Comparison of ENCODE assay signal across 12 cellular contexts in the genomic region with DNA sequence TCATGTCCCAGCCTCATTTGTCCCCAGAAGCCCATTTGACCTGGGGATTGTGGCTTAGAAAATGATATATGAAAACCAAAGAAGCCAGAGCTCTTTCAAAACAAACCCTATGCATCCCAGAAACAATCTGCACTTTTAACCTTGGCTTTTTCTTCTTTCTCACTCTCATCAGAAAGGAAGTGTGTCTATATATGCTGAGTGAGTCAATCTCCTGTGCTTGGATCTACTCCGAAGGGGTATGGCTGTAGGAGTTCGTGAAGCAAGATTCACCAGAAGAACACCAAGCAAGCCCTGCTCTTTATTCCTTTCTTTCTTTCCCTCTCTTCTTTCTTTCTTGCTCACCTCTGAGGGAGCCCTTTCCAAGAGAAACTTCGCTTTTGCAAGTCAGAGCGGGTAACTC. TPM values are rescaled to one million over a fixed set of nuclear protein-coding genes. Genes with fewer than 3 reads are reported as not detected.
DNase-seq lines count a peak whose midpoint lies in the region; ATAC-seq and TF ChIP-seq lines count a peak whose summit lies in the region.
"Had no signal": no experiment of that assay in that cellular context is flagged by ENCODE, and none has a peak within 500 bp of the region (broad histone marks: within the 10 kb centered on the region; RNA-seq: fewer than 3 reads in every experiment).

No MANE protein-coding gene starts in this region.

- peak overlapping the region; percentile 82 for H3K4me3 Mint-ChIP-seq in nephron progenitor cell

- H3K4me2 ChIP-seq in PC-3 (ENCODE audit: low read length) = peak overlapping the region; percentile 31; the same call in 1 of the 2 replicates

- no peak for DNase-seq in AG04449 (ENCODE audit: low read depth, low spot score)
- peak; percentile 44 for DNase-seq in PC-3
- DNase-seq in fibroblast of peridontal ligament (ENCODE audit: extremely low read depth) = peak; percentile 66
- no peak for DNase-seq in nephron progenitor cell
- no peak for DNase-seq in caudate nucleus (lab: John Stamatoyannopoulos, UW)
- DNase-seq in iPS-NIHi11 (ENCODE audit: low spot score) = no peak
- DNase-seq in NK-92 (lab: John Stamatoyannopoulos, UW; ENCODE audit: unreplicated experiment) = no peak
- DNase-seq: NCI-H1436; stimulated activated CD4-positive, alpha-beta T cell treated with anti-CD3 and anti-CD28 coated beads, Interleukin-2, amount 100 ng/mL, for 48 hours; stimulated activated naive CD4-positive, alpha-beta T cell treated with Interleukin-2 at 50 U/mL for 16 hours had no signal

- H2AFZ ChIP-seq in PC-3 (ENCODE audit: low read length) = 0 out of 2 replicates have a peak overlapping the region, but pooled peaks have one; percentile 28

- CTCF ChIA-PET in AG04449 (lab: Yijun Ruan, JAX) = interaction anchor here (0.9 to 1.8 kb wide), 9 partner anchors 10 to 91 kb away, joined by 4 to 6 read pairs (median 5); no protein-coding TSS in a partner anchor
- CTCF ChIA-PET in PC-3 (lab: Charles Lee) = no interaction called here

- H3F3A ChIP-seq in PC-3 (ENCODE audit: low read length, unreplicated experiment) = no peaks in the 10 kb centered on the region

- POLR2A ChIA-PET in AG04449 (lab: Yijun Ruan, JAX) (interaction anchor here (1.1 to 2.0 kb wide), 3 partner anchors 10 to 25 kb away, joined by 3 to 10 read pairs (median 10); no protein-coding TSS in a partner anchor), PC-3 (lab: Charles Lee; ENCODE audit: unreplicated experiment) (no interaction called here)

- H3K9me2 ChIP-seq in PC-3 (replicated peaks; ENCODE audit: low read length) = no peaks in the 10 kb centered on the region

- peak overlapping the region; percentile 31 for H3K27ac Mint-ChIP-seq in nephron progenitor cell

- no peak overlapping the region for H3K27ac ChIP-seq in PC-3 (ENCODE audit: low read length)
- H3K27ac ChIP-seq in caudate nucleus (ENCODE audit: low read depth, low read length) = no peak overlapping the region
- H3K27ac ChIP-seq: neutrophil had no signal

- H3K79me2 ChIP-seq in PC-3 (ENCODE audit: low read length) = no peaks in the 10 kb centered on the region

- H3K9me3 ChIP-seq in PC-3 (ENCODE audit: low read length) = no peaks in the 10 kb centered on the region
- H3K9me3 ChIP-seq: neutrophil had no signal

- intact Hi-C loops in PC-3 (cut with micrococcal nuclease) = no loop called here

- ATAC-seq in PC-3 (peak; percentile 87), GM19328 (IDR thresholded peaks at IDR 0.05; ENCODE audit: unreplicated experiment) (no peak)

- peaks cover 14% of the 10 kb centered on the region for H3K27me3 Mint-ChIP-seq in nephron progenitor cell (ENCODE audit: low read depth, poor library complexity)

- H3K27me3 ChIP-seq in PC-3 (ENCODE audit: low read length) = no peaks in the 10 kb centered on the region

- H4K20me1 ChIP-seq in PC-3 (ENCODE audit: low read length) = no peaks in the 10 kb centered on the region

- TF ChIP-seq CTCF in AG04449 (IDR thresholded peaks at IDR 0.05; ENCODE audit: insufficient read depth, low read length, missing control alignments) (no peak), PC-3 (conservative IDR thresholded peaks at IDR 0.05; ENCODE audit: low read depth, low read length) (no peak), nephron progenitor cell (IDR thresholded peaks at IDR 0.05) (no peak)

- no TSS peak for BruUV-seq in PC-3 (replicated peaks; lab: Mats Ljungman, UMichigan)

- H3K36me3 ChIP-seq in PC-3 (ENCODE audit: low read depth, low read length) = no peaks in the 10 kb centered on the region
- H3K36me3 ChIP-seq: neutrophil had no signal

- H3K4me1 Mint-ChIP-seq in nephron progenitor cell = peaks cover 42% of the 10 kb centered on the region

- H3K9me3 Mint-ChIP-seq in nephron progenitor cell = peaks cover 12% of the 10 kb centered on the region

- peaks cover 13% of the 10 kb centered on the region for H3K4me1 ChIP-seq in PC-3 (ENCODE audit: insufficient read depth, low read length)

- no peak overlapping the region for H3K9ac ChIP-seq in PC-3 (ENCODE audit: low read length)

- H3K36me3 Mint-ChIP-seq in nephron progenitor cell (ENCODE audit: low read depth) = peaks cover 10% of the 10 kb centered on the region

- H3K4me3 ChIP-seq in AG04449 (ENCODE audit: low read depth, low read length) (peak overlapping the region; percentile 80), PC-3 (ENCODE audit: low read length) (no peak overlapping the region)

RNA-seq across cellular contexts. Expression of gene PAMR1, which starts 0.6 kb away (rescaled TPM):
- total RNA-seq in PC-3 (2014; rRNA removed) = 0.17 TPM in 1 of 2 replicates, not detected in the other

Comparison
In these comparisons a context has a peak if more than half of its experiments do, and no peak if none do; other contexts are left out.
1. DNase-seq: peak in PC-3 (single experiment) and fibroblast of peridontal ligament (single experiment); none in AG04449 (single experiment), nephron progenitor cell (single experiment), caudate nucleus (0 of 61), iPS-NIHi11 (single experiment) and NK-92 (single experiment).